Comparison of ENCODE assay signal across 23 cellular contexts in genomic region chr17:436571-436970, GRCh38.
"Had no signal": no experiment of that assay in that cellular context is flagged by ENCODE, and none has a peak within 500 bp of the region (broad histone marks: within the 10 kb centered on the region; RNA-seq: fewer than 3 reads in every experiment).

No MANE protein-coding gene starts in this region.

- H3K4me1 ChIP-seq: parathyroid adenoma, psoas muscle, right lobe of liver, sigmoid colon, stomach, thyroid gland, tibial nerve, upper lobe of left lung, vagina had no signal

- DNase-seq: nephron progenitor cell; occipital lobe; ovary; posterior cingulate gyrus; psoas muscle; right cardiac atrium; right lobe of liver; sigmoid colon; small intestine; stimulated activated CD4-positive, alpha-beta T cell treated with anti-CD3 and anti-CD28 coated beads, Interleukin-15, amount 100 ng/mL, for 24 hours; stimulated activated CD4-positive, alpha-beta T cell treated with anti-CD3 and anti-CD28 coated beads, Interleukin-2, amount 100 ng/mL, for 24 hours; stimulated activated CD4-positive, alpha-beta T cell treated with anti-CD3 and anti-CD28 coated beads, Interleukin-2, amount 100 ng/mL, for 48 hours; stimulated activated CD4-positive, alpha-beta T cell treated with anti-CD3 and anti-CD28 coated beads, Interleukin-4, amount 100 ng/mL, for 24 hours; stimulated activated naive B cell treated with anti-CD40 and anti-IgM and Interleukin-4, amounts not matched to agents 10 μg/mL and 1 μg/mL and 100 μg/mL, for 72 hours; stimulated activated naive CD4-positive, alpha-beta T cell treated with Interleukin-2 at 50 U/mL for 16 hours; stomach; thyroid gland; trophoblast cell; upper lobe of left lung had no signal

- H3K9me3 ChIP-seq: ovary, sigmoid colon, thyroid gland, vagina had no signal

- H3K27me3 ChIP-seq: ovary, right lobe of liver, sigmoid colon, stomach, thyroid gland, tibial nerve, upper lobe of left lung, vagina had no signal

- H3K36me3 ChIP-seq: ovary, right lobe of liver, thoracic aorta, thyroid gland, tibial nerve, vagina had no signal

- H3K4me3 ChIP-seq: ovary, psoas muscle, right lobe of liver, sigmoid colon, stomach, thoracic aorta, thyroid gland, tibial nerve, upper lobe of left lung, vagina had no signal

- H3K27ac ChIP-seq: ovary, parathyroid adenoma, psoas muscle, right lobe of liver, sigmoid colon, stomach, thoracic aorta, thyroid gland, tibial nerve, upper lobe of left lung, vagina had no signal
